32 cellular contexts compared by ENCODE assay signal in the genomic region with DNA sequence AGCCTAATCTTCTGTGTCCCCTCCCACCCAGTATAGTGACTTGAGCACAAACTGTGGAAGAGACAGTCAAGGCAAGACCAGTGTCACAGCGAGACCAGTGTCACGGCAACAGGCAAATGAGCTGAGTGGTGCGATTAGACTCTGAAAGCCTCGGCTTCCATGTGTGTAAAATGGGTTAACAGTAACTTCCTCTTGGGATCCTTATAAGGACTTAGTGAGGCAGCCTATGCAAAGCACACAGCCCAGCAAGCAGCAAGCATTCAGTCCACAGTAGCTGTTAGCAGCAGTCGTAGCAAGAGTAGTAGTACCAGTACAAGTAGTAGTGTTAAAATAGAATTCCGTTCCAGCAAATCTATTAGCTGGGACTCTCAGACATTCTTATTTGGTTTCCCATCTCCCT.
"Had no signal": no experiment of that assay in that cellular context is flagged by ENCODE, and none has a peak within 500 bp of the region (broad histone marks: within the 10 kb centered on the region; RNA-seq: fewer than 3 reads in every experiment).

No MANE protein-coding gene starts in this region.

- H3K36me3 ChIP-seq: cardiac muscle cell, colonic mucosa, right lobe of liver, thoracic aorta, vagina, WERI-Rb-1 had no signal

- H3K27me3 ChIP-seq: cardiac muscle cell, colonic mucosa, right lobe of liver, vagina had no signal

- H3K4me1 Mint-ChIP-seq: activated naive CD4-positive, alpha-beta T cell treated with anti-CD3 and anti-CD28 coated beads, Interleukin-2, amount 50 U/mL, for 24 hours; activated naive CD8-positive, alpha-beta T cell treated with anti-CD3 and anti-CD28 coated beads, Interleukin-2, amount 50 U/mL, for 24 hours; stimulated activated effector memory CD8-positive, alpha-beta T cell treated with anti-CD3 and anti-CD28 coated beads, Interleukin-12 subunit alpha, Interleukin-12 subunit beta, amount 100 ng/mL, for 72 hours had no signal

- DNase-seq: activated CD4-positive, alpha-beta T cell treated with anti-CD3 and anti-CD28 coated beads for 48 hours; activated CD4-positive, alpha-beta T cell treated with anti-CD3 and anti-CD28 coated beads, Interleukin-2, amount 50 U/mL, for 48 hours; activated CD8-positive, alpha-beta memory T cell treated with anti-CD3 and anti-CD28 coated beads for 24 hours; activated effector memory CD4-positive, alpha-beta T cell treated with anti-CD3 and anti-CD28 coated beads, Interleukin-2, amount 50 U/mL, for 16 hours; activated naive CD8-positive, alpha-beta T cell treated with anti-CD3 and anti-CD28 coated beads, Interleukin-2, amount 50 U/mL, for 24 hours; amygdala; cerebellar nuclear complex; colonic mucosa; dorsolateral prefrontal cortex; effector memory CD4-positive, alpha-beta T cell; left cardiac atrium; left ventricle myocardium superior; mucosa of descending colon; occipital lobe; right lobe of liver; small intestine; stimulated activated CD4-positive, alpha-beta T cell treated with anti-CD3 and anti-CD28 coated beads, Interleukin-4, amount 100 ng/mL, for 24 hours; T-helper 9 cell; trophoblast cell; WERI-Rb-1 had no signal

- H3K4me1 ChIP-seq: colonic mucosa, right lobe of liver, vagina had no signal

- ATAC-seq: activated CD4-positive, CD25-positive, alpha-beta regulatory T cell treated with anti-CD3 and anti-CD28 coated beads, Interleukin-2, amount 50 U/mL, for 24 hours; activated naive CD8-positive, alpha-beta T cell treated with anti-CD3 and anti-CD28 coated beads, Interleukin-2, amount 50 U/mL, for 24 hours; left cardiac atrium; left ventricle myocardium superior; mucosa of descending colon; natural killer cell treated with Interleukin-12 subunit alpha and Interleukin-12 subunit beta and Interleukin-15 and Interleukin-18, amount 100 ng/mL, for 72 hours; right lobe of liver; stimulated activated effector memory CD8-positive, alpha-beta T cell treated with anti-CD3 and anti-CD28 coated beads, Interleukin-12 subunit alpha, Interleukin-12 subunit beta, amount 100 ng/mL, for 72 hours had no signal

- H3K4me3 ChIP-seq: cardiac muscle cell, colonic mucosa, dorsolateral prefrontal cortex, mucosa of descending colon, right lobe of liver, thoracic aorta, vagina had no signal

- H3K27ac Mint-ChIP-seq: activated naive CD4-positive, alpha-beta T cell treated with anti-CD3 and anti-CD28 coated beads, Interleukin-2, amount 50 U/mL, for 24 hours; activated naive CD8-positive, alpha-beta T cell treated with anti-CD3 and anti-CD28 coated beads, Interleukin-2, amount 50 U/mL, for 24 hours; natural killer cell treated with Interleukin-12 subunit alpha and Interleukin-12 subunit beta and Interleukin-15 and Interleukin-18, amount 100 ng/mL, for 72 hours; stimulated activated effector memory CD8-positive, alpha-beta T cell treated with anti-CD3 and anti-CD28 coated beads, Interleukin-12 subunit alpha, Interleukin-12 subunit beta, amount 100 ng/mL, for 72 hours; stimulated activated naive CD8-positive, alpha-beta T cell treated with anti-CD3 and anti-CD28 coated beads, Interleukin-15, Interleukin-2, amounts not matched to agents 100 ng/mL and 50 ng/mL, for 24 hours; T-helper 1 cell treated with Interleukin-12 subunit alpha and Interleukin-12 subunit beta and Interleukin-4 antibody, amounts not matched to agents 30 μg/mL and 1 μg/mL, for 36 hours had no signal

- H3K4me3 Mint-ChIP-seq: activated naive CD4-positive, alpha-beta T cell treated with anti-CD3 and anti-CD28 coated beads, Interleukin-2, amount 50 U/mL, for 24 hours; activated naive CD8-positive, alpha-beta T cell treated with anti-CD3 and anti-CD28 coated beads, Interleukin-2, amount 50 U/mL, for 24 hours; natural killer cell treated with Interleukin-12 subunit alpha and Interleukin-12 subunit beta and Interleukin-15 and Interleukin-18, amount 100 ng/mL, for 72 hours; stimulated activated effector memory CD8-positive, alpha-beta T cell treated with anti-CD3 and anti-CD28 coated beads, Interleukin-12 subunit alpha, Interleukin-12 subunit beta, amount 100 ng/mL, for 72 hours; stimulated activated naive CD8-positive, alpha-beta T cell treated with anti-CD3 and anti-CD28 coated beads, Interleukin-15, Interleukin-2, amounts not matched to agents 100 ng/mL and 50 ng/mL, for 24 hours; T-helper 1 cell treated with Interleukin-12 subunit alpha and Interleukin-12 subunit beta and Interleukin-4 antibody, amounts not matched to agents 30 μg/mL and 1 μg/mL, for 36 hours had no signal

- H3K27me3 Mint-ChIP-seq: activated naive CD4-positive, alpha-beta T cell treated with anti-CD3 and anti-CD28 coated beads, Interleukin-2, amount 50 U/mL, for 24 hours; activated naive CD8-positive, alpha-beta T cell treated with anti-CD3 and anti-CD28 coated beads, Interleukin-2, amount 50 U/mL, for 24 hours; natural killer cell treated with Interleukin-12 subunit alpha and Interleukin-12 subunit beta and Interleukin-15 and Interleukin-18, amount 100 ng/mL, for 72 hours; stimulated activated naive CD8-positive, alpha-beta T cell treated with anti-CD3 and anti-CD28 coated beads, Interleukin-15, Interleukin-2, amounts not matched to agents 100 ng/mL and 50 ng/mL, for 24 hours had no signal

- FAIRE-seq: frontal cortex, keratinocyte, small intestine, TTC549 had no signal

- H3K9me3 ChIP-seq: colonic mucosa, right lobe of liver, thoracic aorta, vagina had no signal

- H3K36me3 Mint-ChIP-seq: activated naive CD4-positive, alpha-beta T cell treated with anti-CD3 and anti-CD28 coated beads, Interleukin-2, amount 50 U/mL, for 24 hours; natural killer cell treated with Interleukin-12 subunit alpha and Interleukin-12 subunit beta and Interleukin-15 and Interleukin-18, amount 100 ng/mL, for 72 hours; stimulated activated effector memory CD8-positive, alpha-beta T cell treated with anti-CD3 and anti-CD28 coated beads, Interleukin-12 subunit alpha, Interleukin-12 subunit beta, amount 100 ng/mL, for 72 hours had no signal

- H3K27ac ChIP-seq: cardiac muscle cell, colonic mucosa, dorsolateral prefrontal cortex, right lobe of liver, thoracic aorta, vagina, WERI-Rb-1 had no signal
